23 cellular contexts compared by ENCODE assay signal in genomic region chr5:137630972-137631370, GRCh38.
A peak's percentile ranks its signal among the peaks of the same experiment; 100 is the strongest.
DNase-seq lines count a peak whose midpoint lies in the region; ATAC-seq, FAIRE-seq and TF ChIP-seq lines count a peak whose summit lies in the region.
"Had no signal": no experiment of that assay in that cellular context is flagged by ENCODE, and none has a peak within 500 bp of the region (broad histone marks: within the 10 kb centered on the region; RNA-seq: fewer than 3 reads in every experiment).

No MANE protein-coding gene starts in this region.

- H3K27ac Mint-ChIP-seq in CD14-positive monocyte = no peak overlapping the region
- H3K27ac Mint-ChIP-seq: CD8-positive, alpha-beta T cell had no signal

- H3K4me2 ChIP-seq in Karpas-422 (ENCODE audit: low read depth, low read length, poor library complexity, severe bottlenecking) = no peak overlapping the region
- H3K4me2 ChIP-seq: KMS-11 had no signal

- intact Hi-C loops in ascending aorta (cut with DNase I) = loop anchor here (2.0 to 5.0 kb wide), 2 partner anchors 30 to 401 kb away; partner anchors contain the start of gene FAM13B
- intact Hi-C loops in right cardiac atrium (cut with DNase I) = loop anchor here in 2 of 4 donors (2.0 to 5.0 kb wide), 2 partner anchors 110 to 111 kb away; no protein-coding TSS in a partner anchor
- intact Hi-C loops in CD14-positive monocyte (cut with micrococcal nuclease) = loop anchor here (2.0 to 10.0 kb wide), 2 partner anchors 114 to 434 kb away; no protein-coding TSS in a partner anchor

- no peaks in the 10 kb centered on the region for H3K9me2 ChIP-seq in Karpas-422 (replicated peaks; ENCODE audit: insufficient read depth, low read length)

- no peaks in the 10 kb centered on the region for H4K20me1 ChIP-seq in Karpas-422 (ENCODE audit: insufficient read depth, low read depth, low read length)

- no peak overlapping the region for H3K4me3 Mint-ChIP-seq in CD14-positive monocyte
- H3K4me3 Mint-ChIP-seq: CD8-positive, alpha-beta T cell had no signal

- peaks cover 4 to 17% of the 10 kb centered on the region in 2 donors for H3K4me1 ChIP-seq in ascending aorta
- peaks cover 8% of the 10 kb centered on the region for H3K4me1 ChIP-seq in right cardiac atrium (ENCODE audit: control insufficient read depth, insufficient read depth, low read length)
- H3K4me1 ChIP-seq in Karpas-422 (ENCODE audit: low read length) = no peaks in the 10 kb centered on the region
- H3K4me1 ChIP-seq: Peyer's patch had no signal

- no peak for FAIRE-seq in GM19239 (lab: Jason Lieb, UNC)
- FAIRE-seq: D721Med, H54 had no signal

- peaks cover 0 to 3% (median 0%) of the 10 kb centered on the region in 3 donors for H3K27me3 Mint-ChIP-seq in CD14-positive monocyte (ENCODE audit: low read depth in 3 of 3)

- peaks cover 0 to 3% of the 10 kb centered on the region in 2 donors for H3K36me3 Mint-ChIP-seq in CD14-positive monocyte

- H3K4me3 ChIP-seq in ascending aorta (no peak overlapping the region), right cardiac atrium (ENCODE audit: low read length) (no peak overlapping the region), Karpas-422 (ENCODE audit: low read length) (no peak overlapping the region)
- H3K4me3 ChIP-seq: Peyer's patch had no signal

- H3K9ac ChIP-seq in Karpas-422 (ENCODE audit: low read length) = no peak overlapping the region
- H3K9ac ChIP-seq: KMS-11 had no signal

- 37% methylated on average over 3 of the region's 3 CpGs for WGBS in right cardiac atrium

- no peaks in the 10 kb centered on the region for H3K27me3 ChIP-seq in ascending aorta
- H3K27me3 ChIP-seq in right cardiac atrium (ENCODE audit: control insufficient read depth, insufficient read depth) = no peaks in the 10 kb centered on the region
- H3K27me3 ChIP-seq in Karpas-422 (ENCODE audit: low read length) = no peaks in the 10 kb centered on the region
- H3K27me3 ChIP-seq: BE2C, Peyer's patch had no signal

- no peaks in the 10 kb centered on the region for H3K79me2 ChIP-seq in Karpas-422 (ENCODE audit: low read length)

- H3K4me1 Mint-ChIP-seq in CD14-positive monocyte = peaks cover 8% of the 10 kb centered on the region

- TF ChIP-seq CTCF in ascending aorta (IDR thresholded peaks at IDR 0.05) (no peak), CD14-positive monocyte (IDR thresholded peaks at IDR 0.05) (no peak)

- H2AFZ ChIP-seq in Karpas-422 (ENCODE audit: low read length) = no peak overlapping the region

- H3K9me3 ChIP-seq in ascending aorta = no peaks in the 10 kb centered on the region
- H3K9me3 ChIP-seq in right cardiac atrium (ENCODE audit: control insufficient read depth, low read length) = no peaks in the 10 kb centered on the region
- no peaks in the 10 kb centered on the region for H3K9me3 ChIP-seq in Karpas-422 (ENCODE audit: low read length)
- H3K9me3 ChIP-seq: BE2C, Peyer's patch had no signal

- peak overlapping the region; percentile 88 to 93 for H3K27ac ChIP-seq in ascending aorta
- H3K27ac ChIP-seq in right cardiac atrium (ENCODE audit: low read length) = peak overlapping the region; percentile 21
- no peak overlapping the region for H3K27ac ChIP-seq in Karpas-422 (ENCODE audit: low read length)
- H3K27ac ChIP-seq: KMS-11, Peyer's patch had no signal

- H3K36me3 ChIP-seq in ascending aorta = no peaks in the 10 kb centered on the region
- no peaks in the 10 kb centered on the region for H3K36me3 ChIP-seq in Karpas-422 (ENCODE audit: insufficient read depth, low read length)
- H3K36me3 ChIP-seq: BE2C, Peyer's patch had no signal

- H3K9me3 Mint-ChIP-seq in CD14-positive monocyte = peaks cover 0 to 2% (median 0%) of the 10 kb centered on the region in 7 donors
- H3K9me3 Mint-ChIP-seq: CD8-positive, alpha-beta T cell had no signal

- peak in 1 of 2 donors; percentile 31 for ATAC-seq in right cardiac atrium
- ATAC-seq: CD8-positive, alpha-beta T cell had no signal

- DNase-seq in M059J (ENCODE audit: low read depth) (peak; percentile 72), ascending aorta (ENCODE audit: low spot score in 2 of 2) (no peak), right cardiac atrium (no peak), renal cortical epithelial cell (ENCODE audit: low read depth) (peak; percentile 31), Karpas-422 (no peak), CD14-positive monocyte (ENCODE audit: low spot score) (no peak), GM19238 (ENCODE audit: insufficient read length, low spot score) (no peak), GM19239 (ENCODE audit: insufficient read length, low spot score) (no peak)
- DNase-seq: BE2C; CD8-positive, alpha-beta T cell; DND-41; GF-D8; MM.1S; NCI-H1105; NCI-H1930; NCI-H2171 treated with DMSO at 0.1 percent for 48 hours; NCI-H510A; NCI-H82; Peyer's patch; SHP77 treated with DMSO at 0.1 percent for 48 hours had no signal

Comparison
In these comparisons a context has a peak if more than half of its experiments do, and no peak if none do; other contexts are left out.
1. DNase-seq: peak in M059J (single experiment) and renal cortical epithelial cell (single experiment); none in ascending aorta (0 of 2), right cardiac atrium (0 of 3), Karpas-422 (single experiment), CD14-positive monocyte (single experiment), GM19238 (single experiment) and GM19239 (single experiment).